In genomic region chr4:5980436-5981155, GRCh38 we compare ENCODE assay signal across 14 cellular contexts. TPM values are rescaled to one million over a fixed set of nuclear protein-coding genes. Genes with fewer than 3 reads are reported as not detected.
DNase-seq lines count a peak whose midpoint lies in the region; ATAC-seq and TF ChIP-seq lines count a peak whose summit lies in the region.
"Had no signal": no experiment of that assay in that cellular context is flagged by ENCODE, and none has a peak within 500 bp of the region (broad histone marks: within the 10 kb centered on the region; RNA-seq: fewer than 3 reads in every experiment).

No MANE protein-coding gene starts in this region.

- TF ChIP-seq RAD21 in SK-N-SH (IDR thresholded peaks at IDR 0.05; ENCODE audit: low read length): peak; percentile 71

- H3K4me2 ChIP-seq in SK-N-SH (no peak overlapping the region), osteoblast (ENCODE audit: insufficient read depth, low read length) (no peak overlapping the region)

- H3K9me2 ChIP-seq in SK-N-SH: no peaks in the 10 kb centered on the region

- CTCF ChIA-PET in SK-N-SH (lab: Yijun Ruan, JAX): interaction anchor here (0.6 to 4.2 kb wide), 26 partner anchors 8 to 725 kb away, joined by 3 to 31 read pairs (median 4); partner anchors contain the start of gene CRMP1

- H3K4me3 ChIP-seq in SK-N-SH (ENCODE audit: low read depth in 2 of 2, low read length in 1 of 2): no peak overlapping the region
- no peak overlapping the region for H3K4me3 ChIP-seq in osteoblast (ENCODE audit: insufficient read depth, low read length)
- H3K4me3 ChIP-seq in transverse colon: no peak overlapping the region
- H3K4me3 ChIP-seq: heart right ventricle, right lobe of liver had no signal

- TF ChIP-seq CTCF in SK-N-SH (IDR thresholded peaks at IDR 0.05) (no peak), osteoblast (IDR thresholded peaks at IDR 0.05; ENCODE audit: extremely low read depth, low read depth, low read length) (no peak), transverse colon (IDR thresholded peaks at IDR 0.05) (no peak)

- ATAC-seq in SK-N-SH treated with all-trans-retinoic acid at 6 μM for 48 hours: no peak
- ATAC-seq: activated naive CD4-positive, alpha-beta T cell treated with anti-CD3 and anti-CD28 coated beads, Interleukin-2, amount 50 U/mL, for 72 hours; heart right ventricle had no signal

- no peaks in the 10 kb centered on the region for H3K79me2 ChIP-seq in SK-N-SH (ENCODE audit: insufficient read depth)
- H3K79me2 ChIP-seq in osteoblast (ENCODE audit: insufficient read depth, low read length): no peaks in the 10 kb centered on the region

- TF ChIP-seq POLR2A in transverse colon (IDR thresholded peaks at IDR 0.05): no peak

- H3F3A ChIP-seq in SK-N-SH (replicated peaks; ENCODE audit: insufficient read depth): no peaks in the 10 kb centered on the region

- no peaks in the 10 kb centered on the region for H3K36me3 ChIP-seq in SK-N-SH (replicated peaks in 1 of 2; ENCODE audit: control insufficient read depth in 1 of 2, insufficient read depth in 2 of 2, low read length in 1 of 2)
- H3K36me3 ChIP-seq in osteoblast (ENCODE audit: insufficient read depth, low read length): no peaks in the 10 kb centered on the region
- H3K36me3 ChIP-seq in transverse colon: no peaks in the 10 kb centered on the region
- H3K36me3 ChIP-seq: heart right ventricle, right lobe of liver had no signal

- TF ChIP-seq EP300 in SK-N-SH (IDR thresholded peaks at IDR 0.05; ENCODE audit: borderline replicate concordance in 1 of 2, low read depth in 1 of 2, low read length in 1 of 2) (no peak), transverse colon (IDR thresholded peaks at IDR 0.05; ENCODE audit: low read depth) (no peak)

- H3K27me3 ChIP-seq in SK-N-SH (ENCODE audit: insufficient read depth) (no peaks in the 10 kb centered on the region), osteoblast (ENCODE audit: insufficient read depth, low read length) (no peaks in the 10 kb centered on the region), transverse colon (peaks cover 23% of the 10 kb centered on the region)
- H3K27me3 ChIP-seq: right lobe of liver had no signal

- H2AFZ ChIP-seq in SK-N-SH (ENCODE audit: low read depth) (no peak overlapping the region), osteoblast (ENCODE audit: low read length) (no peak overlapping the region)

- H3K27ac ChIP-seq in SK-N-SH (ENCODE audit: low read depth in 2 of 2, low read length in 1 of 2) (no peak overlapping the region), osteoblast (ENCODE audit: low read depth, low read length) (no peak overlapping the region), transverse colon (no peak overlapping the region)
- H3K27ac ChIP-seq: heart right ventricle, right lobe of liver had no signal

- H3K9ac ChIP-seq in SK-N-SH: no peak overlapping the region

- H3K9me3 ChIP-seq in SK-N-SH (peaks cover 9% of the 10 kb centered on the region), osteoblast (ENCODE audit: low read depth, low read length) (no peaks in the 10 kb centered on the region), transverse colon (no peaks in the 10 kb centered on the region)
- H3K9me3 ChIP-seq: right lobe of liver had no signal

- 40% methylated on average over 3 of the region's 3 CpGs for WGBS in SK-N-SH (ENCODE audit: low lambda C conversion rate)
- WGBS in transverse colon (ENCODE audit: low coverage in 1 of 2), 2 donors: 41 to 62% methylated on average over 3 of the region's 3 CpGs

- peak; percentile 73 for DNase-seq in SK-N-SH
- peak; percentile 7 for DNase-seq in M059J (ENCODE audit: low read depth)
- DNase-seq in ecto neural progenitor cell (ENCODE audit: low spot score): peak; percentile 15
- peak; percentile 74 for DNase-seq in osteoblast (ENCODE audit: insufficient read length, low spot score, missing footprints)
- no peak for DNase-seq in transverse colon
- no peak for DNase-seq in NOMO-1 (lab: John Stamatoyannopoulos, UW; ENCODE audit: unreplicated experiment in 2 of 2)
- DNase-seq in stimulated activated CD4-positive, alpha-beta T cell treated with anti-CD3 and anti-CD28 coated beads, Interleukin-4, amount 100 ng/mL, for 1 hour: no peak
- DNase-seq: heart right ventricle, right lobe of liver had no signal

- intact Hi-C loops in transverse colon (cut with DNase I; ENCODE audit: low total_unique reads): no loop called here

- H3K4me1 ChIP-seq in SK-N-SH (ENCODE audit: control insufficient read depth in 1 of 2, insufficient read depth in 2 of 2, low read depth in 1 of 2, low read length in 1 of 2): no peaks in the 10 kb centered on the region; a peak in 1 of 4 replicates
- H3K4me1 ChIP-seq in osteoblast (ENCODE audit: insufficient read depth, low read length): no peaks in the 10 kb centered on the region
- no peaks in the 10 kb centered on the region for H3K4me1 ChIP-seq in transverse colon
- H3K4me1 ChIP-seq: heart right ventricle, right lobe of liver had no signal

- in situ Hi-C loops in transverse colon (cut with MboI; ENCODE audit: low pct_ligation_motif_present in 1 of 4, low pct_unique_long_range_greater_than_20kb in 1 of 4, low sequenced_read_pairs in 3 of 4): no loop called here

- no peaks in the 10 kb centered on the region for H4K20me1 ChIP-seq in SK-N-SH (ENCODE audit: insufficient read depth)
- H4K20me1 ChIP-seq in osteoblast (ENCODE audit: insufficient read depth, low read length): no peaks in the 10 kb centered on the region

- POLR2A ChIA-PET in SK-N-SH (lab: Yijun Ruan, JAX): interaction anchor here (1.5 kb wide), 1 partner anchor 168 kb away, joined by 3 read pairs; no protein-coding TSS in a partner anchor

TF ChIP-seq in SK-N-SH, 30 proteins besides CTCF, POLR2A, EP300 and RAD21 (continues in another document):
- TF ChIP-seq, protein P1, sequence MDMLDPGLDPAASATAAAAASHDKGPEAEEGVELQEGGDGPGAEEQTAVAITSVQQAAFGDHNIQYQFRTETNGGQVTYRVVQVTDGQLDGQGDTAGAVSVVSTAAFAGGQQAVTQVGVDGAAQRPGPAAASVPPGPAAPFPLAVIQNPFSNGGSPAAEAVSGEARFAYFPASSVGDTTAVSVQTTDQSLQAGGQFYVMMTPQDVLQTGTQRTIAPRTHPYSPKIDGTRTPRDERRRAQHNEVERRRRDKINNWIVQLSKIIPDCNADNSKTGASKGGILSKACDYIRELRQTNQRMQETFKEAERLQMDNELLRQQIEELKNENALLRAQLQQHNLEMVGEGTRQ (IDR thresholded peaks at IDR 0.05; ENCODE audit: borderline replicate concordance, low read depth, low read length): no peak
- TF ChIP-seq, protein P2, sequence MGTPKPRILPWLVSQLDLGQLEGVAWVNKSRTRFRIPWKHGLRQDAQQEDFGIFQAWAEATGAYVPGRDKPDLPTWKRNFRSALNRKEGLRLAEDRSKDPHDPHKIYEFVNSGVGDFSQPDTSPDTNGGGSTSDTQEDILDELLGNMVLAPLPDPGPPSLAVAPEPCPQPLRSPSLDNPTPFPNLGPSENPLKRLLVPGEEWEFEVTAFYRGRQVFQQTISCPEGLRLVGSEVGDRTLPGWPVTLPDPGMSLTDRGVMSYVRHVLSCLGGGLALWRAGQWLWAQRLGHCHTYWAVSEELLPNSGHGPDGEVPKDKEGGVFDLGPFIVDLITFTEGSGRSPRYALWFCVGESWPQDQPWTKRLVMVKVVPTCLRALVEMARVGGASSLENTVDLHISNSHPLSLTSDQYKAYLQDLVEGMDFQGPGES (IDR thresholded peaks at IDR 0.05; ENCODE audit: low read depth, low read length): no peak

TF ChIP-seq in SK-N-SH treated with all-trans-retinoic acid at 6 μM for 48 hours, 23 proteins besides CTCF, POLR2A, EP300 and RAD21 (continues in another document):
- no peak for TF ChIP-seq GLIS3 (CRISPR knock-in tag; IDR thresholded peaks at IDR 0.05)
- no peak for TF ChIP-seq OSR1 (CRISPR knock-in tag; IDR thresholded peaks at IDR 0.05)
- no peak for TF ChIP-seq ARNTL (CRISPR knock-in tag; IDR thresholded peaks at IDR 0.05; ENCODE audit: borderline replicate concordance, low read depth)
- no peak for TF ChIP-seq BACH2 (CRISPR knock-in tag; IDR thresholded peaks at IDR 0.05; ENCODE audit: borderline replicate concordance)
- TF ChIP-seq, protein P3, sequence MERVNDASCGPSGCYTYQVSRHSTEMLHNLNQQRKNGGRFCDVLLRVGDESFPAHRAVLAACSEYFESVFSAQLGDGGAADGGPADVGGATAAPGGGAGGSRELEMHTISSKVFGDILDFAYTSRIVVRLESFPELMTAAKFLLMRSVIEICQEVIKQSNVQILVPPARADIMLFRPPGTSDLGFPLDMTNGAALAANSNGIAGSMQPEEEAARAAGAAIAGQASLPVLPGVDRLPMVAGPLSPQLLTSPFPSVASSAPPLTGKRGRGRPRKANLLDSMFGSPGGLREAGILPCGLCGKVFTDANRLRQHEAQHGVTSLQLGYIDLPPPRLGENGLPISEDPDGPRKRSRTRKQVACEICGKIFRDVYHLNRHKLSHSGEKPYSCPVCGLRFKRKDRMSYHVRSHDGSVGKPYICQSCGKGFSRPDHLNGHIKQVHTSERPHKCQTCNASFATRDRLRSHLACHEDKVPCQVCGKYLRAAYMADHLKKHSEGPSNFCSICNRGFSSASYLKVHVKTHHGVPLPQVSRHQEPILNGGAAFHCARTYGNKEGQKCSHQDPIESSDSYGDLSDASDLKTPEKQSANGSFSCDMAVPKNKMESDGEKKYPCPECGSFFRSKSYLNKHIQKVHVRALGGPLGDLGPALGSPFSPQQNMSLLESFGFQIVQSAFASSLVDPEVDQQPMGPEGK (CRISPR knock-in tag; IDR thresholded peaks at IDR 0.05; ENCODE audit: borderline replicate concordance): no peak

RNA-seq across cellular contexts. Expression of gene C4orf50, which starts 37.6 kb away (rescaled TPM):
- under 0.01 and 0.03 TPM in 2 replicates for polyA plus RNA-seq in SK-N-SH (2012; rRNA removed)
- 0.01 and 0.03 TPM in 2 replicates for polyA plus RNA-seq in SK-N-SH (2012; cell fraction: cytosol; rRNA removed)
- polyA plus RNA-seq in SK-N-SH (2012; cell fraction: nucleus; rRNA removed): 0.04 and 0.05 TPM in 2 replicates
- not detected in 2 replicates for total RNA-seq in M059J (2014; rRNA removed; shearing (Covaris generic))
- not detected in 2 replicates for total RNA-seq in osteoblast
- 1 to 10 TPM in 1 of 4 donors, under 1 TPM in 2, not detected in 1; 0.14 to 4.9 (median 0.32) TPM for total RNA-seq in transverse colon
- total RNA-seq: Calu3, kidney epithelial cell, mesenteric fat pad had no signal
- polyA plus RNA-seq: heart right ventricle had no signal

Comparison
In these comparisons a context has a peak if more than half of its experiments do, and no peak if none do; other contexts are left out.
1. DNase-seq: peak in SK-N-SH (single experiment), M059J (single experiment), ecto neural progenitor cell (single experiment) and osteoblast (single experiment); none in transverse colon (single experiment), NOMO-1 (0 of 2) and stimulated activated CD4-positive, alpha-beta T cell treated with anti-CD3 and anti-CD28 coated beads, Interleukin-4, amount 100 ng/mL, for 1 hour (single experiment).